ENCODE assay signal across 24 cellular contexts in the genomic region with DNA sequence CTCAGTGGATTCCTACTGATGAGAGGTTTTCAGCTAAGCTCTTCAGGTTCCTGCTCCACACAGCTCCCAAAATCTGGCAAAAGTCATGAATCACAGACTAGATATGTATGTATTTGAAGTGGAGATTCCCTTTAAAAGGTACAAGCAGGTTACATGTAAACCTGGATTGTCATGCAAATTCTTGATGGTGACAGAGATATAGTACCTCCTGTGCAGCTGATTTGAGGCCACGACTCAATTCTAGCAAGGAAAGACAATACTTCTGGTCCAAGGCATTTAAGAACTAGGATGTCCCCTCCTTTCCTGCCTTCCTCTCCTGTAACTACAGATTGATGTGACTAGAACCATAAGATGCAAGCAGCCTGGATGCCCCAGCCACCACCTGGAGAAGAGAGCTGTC.
"Had no signal": no experiment of that assay in that cellular context is flagged by ENCODE, and none has a peak within 500 bp of the region (broad histone marks: within the 10 kb centered on the region; RNA-seq: fewer than 3 reads in every experiment).

No MANE protein-coding gene starts in this region.

- ATAC-seq: activated T-cell treated with anti-CD3 and anti-CD28 coated beads, Interleukin-2, amount 50 U/mL, for 72 hours; left cardiac atrium; lower lobe of right lung; stimulated activated naive CD8-positive, alpha-beta T cell treated with anti-CD3 and anti-CD28 coated beads, Interleukin-15, Interleukin-2, amounts not matched to agents 100 U/mL and 50 U/mL, for 24 hours had no signal

- H3K27me3 ChIP-seq: cardiac muscle cell, right atrium auricular region, tibial artery had no signal

- H3K4me3 ChIP-seq: cardiac muscle cell, lower lobe of right lung, prostate gland, right atrium auricular region, tibial artery had no signal

- H3K9me3 ChIP-seq: lower lobe of right lung, prostate gland, right atrium auricular region, tibial artery had no signal

- FAIRE-seq: islet of Langerhans had no signal

- H3K4me1 Mint-ChIP-seq: neural crest cell had no signal

- H3K36me3 ChIP-seq: cardiac muscle cell, lower lobe of right lung, prostate gland, right atrium auricular region had no signal

- H3K27ac Mint-ChIP-seq: activated naive CD8-positive, alpha-beta T cell treated with anti-CD3 and anti-CD28 coated beads for 36 hours; activated T-cell treated with anti-CD3 and anti-CD28 coated beads, Interleukin-2, amount 50 U/mL, for 72 hours; dendritic cell treated with granulocyte-macrophage colony-stimulating factor and Interleukin-4, amounts not matched to agents 40 ng/mL and 50 ng/mL, for 4 days had no signal

- DNase-seq: activated CD4-positive, alpha-beta T cell treated with anti-CD3 and anti-CD28 coated beads for 1 hour; activated CD8-positive, alpha-beta memory T cell treated with anti-CD3 and anti-CD28 coated beads for 24 hours; activated CD8-positive, alpha-beta memory T cell treated with anti-CD3 and anti-CD28 coated beads, Interleukin-2, amount 50 U/mL, for 48 hours; activated effector memory CD4-positive, alpha-beta T cell treated with anti-CD3 and anti-CD28 coated beads, Interleukin-2, amount 50 U/mL, for 16 hours; activated naive CD8-positive, alpha-beta T cell treated with anti-CD3 and anti-CD28 coated beads for 36 hours; activated T-cell treated with anti-CD3 and anti-CD28 coated beads, Interleukin-2, amount 50 U/mL, for 72 hours; amniotic stem cell; effector CD8-positive, alpha-beta T cell; foreskin fibroblast; hippocampal formation; left cardiac atrium; lower lobe of right lung; midbrain; stimulated activated CD4-positive, alpha-beta T cell treated with anti-CD3 and anti-CD28 coated beads, Interleukin-2, amount 100 ng/mL, for 24 hours; stimulated activated naive CD8-positive, alpha-beta T cell treated with anti-CD3 and anti-CD28 coated beads, Interleukin-15, Interleukin-2, amounts not matched to agents 100 U/mL and 50 U/mL, for 24 hours; substantia nigra; T1000; tibial artery had no signal

- H3K4me3 Mint-ChIP-seq: activated naive CD8-positive, alpha-beta T cell treated with anti-CD3 and anti-CD28 coated beads for 36 hours; activated T-cell treated with anti-CD3 and anti-CD28 coated beads, Interleukin-2, amount 50 U/mL, for 72 hours; dendritic cell treated with granulocyte-macrophage colony-stimulating factor and Interleukin-4, amounts not matched to agents 40 ng/mL and 50 ng/mL, for 4 days; neural crest cell had no signal

- H3K27ac ChIP-seq: cardiac muscle cell, lower lobe of right lung, prostate gland, right atrium auricular region, tibial artery had no signal

- H3K27me3 Mint-ChIP-seq: activated naive CD8-positive, alpha-beta T cell treated with anti-CD3 and anti-CD28 coated beads for 36 hours had no signal

- H3K4me1 ChIP-seq: lower lobe of right lung, prostate gland, right atrium auricular region, tibial artery had no signal

- H3K9me3 Mint-ChIP-seq: activated naive CD8-positive, alpha-beta T cell treated with anti-CD3 and anti-CD28 coated beads for 36 hours; activated T-cell treated with anti-CD3 and anti-CD28 coated beads, Interleukin-2, amount 50 U/mL, for 72 hours; dendritic cell treated with granulocyte-macrophage colony-stimulating factor and Interleukin-4, amounts not matched to agents 40 ng/mL and 50 ng/mL, for 4 days; neural crest cell had no signal
